In genomic region chr6:145633981-145634627, GRCh38 we compare ENCODE assay signal across 8 cellular contexts.
DNase-seq lines count a peak whose midpoint lies in the region; TF ChIP-seq lines count a peak whose summit lies in the region.

No MANE protein-coding gene starts in this region.

- H3K79me1 ChIP-seq in trophoblast cell (ENCODE audit: low read length): no peaks in the 10 kb centered on the region

- peak; percentile 68 for DNase-seq in GM10266 (ENCODE audit: extremely low spot score)
- DNase-seq in HAP-1 (ENCODE audit: low spot score in 2 of 2): peak; percentile 80 to 94
- peak; percentile 60 for DNase-seq in LNCaP clone FGC (ENCODE audit: low read depth)
- DNase-seq in SHP77 treated with DMSO at 0.1 percent for 48 hours (lab: John Stamatoyannopoulos, UW): peak; percentile 10
- peak; percentile 91 for DNase-seq in activated effector memory CD4-positive, alpha-beta T cell treated with anti-CD3 and anti-CD28 coated beads, Interleukin-2, amount 50 U/mL, for 16 hours
- peak; percentile 68 for DNase-seq in glomerular endothelial cell (ENCODE audit: extremely low read depth, low read depth, low spot score)
- DNase-seq in trophoblast cell: peak; percentile 67 to 91
- DNase-seq in ureter (ENCODE audit: low spot score): peak; percentile 91

- no peaks in the 10 kb centered on the region for H3K79me2 ChIP-seq in trophoblast cell (ENCODE audit: control insufficient read depth, insufficient read depth, low read length, poor library complexity)

- in situ Hi-C loops in HAP-1 (cut with MboI; ENCODE audit: low sequenced_read_pairs): loop anchor here (25.0 kb wide), 1 partner anchor 1047 kb away; no protein-coding TSS in a partner anchor

- no peak overlapping the region for H3K4me2 ChIP-seq in trophoblast cell (ENCODE audit: low read length)

- no peak overlapping the region for H2BK120ac ChIP-seq in trophoblast cell (ENCODE audit: insufficient read depth, low read length, poor library complexity)

- H2BK5ac ChIP-seq in trophoblast cell (ENCODE audit: low read depth, low read length, poor library complexity): no peak overlapping the region

- H2BK12ac ChIP-seq in trophoblast cell (ENCODE audit: low read length): no peak overlapping the region

- H3K9me3 ChIP-seq in HAP-1 (no peaks in the 10 kb centered on the region; the same call in 1 of the 2 replicates), trophoblast cell (ENCODE audit: insufficient read depth, low read depth, low read length) (no peaks in the 10 kb centered on the region)

- H3K4me1 ChIP-seq in HAP-1 (no peaks in the 10 kb centered on the region), trophoblast cell (ENCODE audit: control insufficient read depth in 1 of 2, insufficient read depth in 2 of 2, low read length in 2 of 2) (peaks cover 6 to 8% of the 10 kb centered on the region in 2 experiments)

- no peak overlapping the region for H3K4ac ChIP-seq in trophoblast cell (ENCODE audit: low read depth, low read length)

- H3K14ac ChIP-seq in trophoblast cell (ENCODE audit: low read length): no peak overlapping the region

- H3K36me3 ChIP-seq in HAP-1 (replicated peaks): no peaks in the 10 kb centered on the region
- H3K36me3 ChIP-seq in trophoblast cell (ENCODE audit: control insufficient read depth in 1 of 2, insufficient read depth in 2 of 2, low read length in 2 of 2): no peaks in the 10 kb centered on the region

- no CpG with 5 or more reads among the region's 11 CpGs for WGBS in trophoblast cell (ENCODE audit: extremely low coverage, insufficient coverage, insufficient read length)

- no peak overlapping the region for H2AK5ac ChIP-seq in trophoblast cell (ENCODE audit: low read length)

- H3K4me3 ChIP-seq in HAP-1 (no peak overlapping the region), LNCaP clone FGC (ENCODE audit: low read depth, low read length) (no peak overlapping the region), trophoblast cell (ENCODE audit: low read depth, low read length) (no peak overlapping the region)

- no peak overlapping the region for H4K91ac ChIP-seq in trophoblast cell (ENCODE audit: low read depth, low read length)

- no peak overlapping the region for H3K9ac ChIP-seq in trophoblast cell (ENCODE audit: low read length)

- H3K27me3 ChIP-seq in HAP-1 (ENCODE audit: low read depth) (no peaks in the 10 kb centered on the region), trophoblast cell (ENCODE audit: insufficient read depth, low read length) (no peaks in the 10 kb centered on the region)

- no peak overlapping the region for H3K27ac ChIP-seq in trophoblast cell (ENCODE audit: low read depth, low read length)

- no peak overlapping the region for H2AFZ ChIP-seq in trophoblast cell (ENCODE audit: insufficient read depth, low read length, poor library complexity)

- no peak overlapping the region for H4K12ac ChIP-seq in trophoblast cell (ENCODE audit: low read depth, low read length)

- H3K23ac ChIP-seq in trophoblast cell (ENCODE audit: low read length): no peak overlapping the region

- no peak overlapping the region for H3K18ac ChIP-seq in trophoblast cell (ENCODE audit: low read length)

- peak; percentile 89 for TF ChIP-seq CTCF in GM10266 (IDR thresholded peaks at IDR 0.05; ENCODE audit: control insufficient read depth, insufficient read depth, low read depth, missing control alignments)
- peak; percentile 85 for TF ChIP-seq CTCF in LNCaP clone FGC (IDR thresholded peaks at IDR 0.05; ENCODE audit: control insufficient read depth, extremely low read depth, insufficient read depth)

- H4K8ac ChIP-seq in trophoblast cell (ENCODE audit: low read depth, low read length): no peak overlapping the region

Comparison
In these comparisons a context has a peak if more than half of its experiments do, and no peak if none do; other contexts are left out.
1. DNase-seq: peak in every context shown above with its lines; median percentile 91 in activated effector memory CD4-positive, alpha-beta T cell treated with anti-CD3 and anti-CD28 coated beads, Interleukin-2, amount 50 U/mL, for 16 hours; 91 in ureter; 87 in HAP-1; 79 in trophoblast cell; 68 in GM10266; 68 in glomerular endothelial cell; 60 in LNCaP clone FGC; 10 in SHP77 treated with DMSO at 0.1 percent for 48 hours.